22 cellular contexts compared by ENCODE assay signal in genomic region chr1:88698764-88699163, GRCh38.
"Had no signal": no experiment of that assay in that cellular context is flagged by ENCODE, and none has a peak within 500 bp of the region (broad histone marks: within the 10 kb centered on the region; RNA-seq: fewer than 3 reads in every experiment).

No MANE protein-coding gene starts in this region.

- DNase-seq: activated CD4-positive, alpha-beta T cell treated with anti-CD3 and anti-CD28 coated beads for 48 hours; activated CD8-positive, alpha-beta memory T cell treated with anti-CD3 and anti-CD28 coated beads, Interleukin-2, amount 50 U/mL, for 48 hours; activated gamma-delta T cell; activated naive CD8-positive, alpha-beta T cell treated with anti-CD3 and anti-CD28 coated beads, Interleukin-2, amount 10 ng/mL, durations not matched to agents 7 days and 5 days; activated T-cell treated with anti-CD3 and anti-CD28 coated beads, Interleukin-2, amount 50 U/mL, for 72 hours; anterior cingulate cortex; dorsolateral prefrontal cortex; endodermal cell; left colon; lower lobe of right lung; midbrain; right lobe of liver; stimulated activated naive CD8-positive, alpha-beta T cell treated with anti-CD3 and anti-CD28 coated beads, Interleukin-15, amount 100 ng/mL, for 72 hours; testis; upper lobe of right lung had no signal

- H3K36me3 Mint-ChIP-seq: WTC11 had no signal

- H3K36me3 ChIP-seq: brain microvascular endothelial cell, gastroesophageal sphincter, lower lobe of right lung, right lobe of liver, upper lobe of right lung had no signal

- H3K4me3 ChIP-seq: dorsolateral prefrontal cortex, gastroesophageal sphincter, lower lobe of right lung, right lobe of liver, smooth muscle cell, testis, upper lobe of right lung had no signal

- FAIRE-seq: islet of Langerhans, TTC549 had no signal

- H3K9me3 ChIP-seq: gastroesophageal sphincter, lower lobe of right lung, right lobe of liver, testis, upper lobe of right lung had no signal

- H3K27me3 ChIP-seq: brain microvascular endothelial cell, dorsolateral prefrontal cortex, gastroesophageal sphincter, right lobe of liver, testis, upper lobe of right lung had no signal

- H3K9me3 Mint-ChIP-seq: activated naive CD8-positive, alpha-beta T cell treated with anti-CD3 and anti-CD28 coated beads, Interleukin-2, amount 10 ng/mL, durations not matched to agents 7 days and 5 days; activated T-cell treated with anti-CD3 and anti-CD28 coated beads, Interleukin-2, amount 50 U/mL, for 72 hours; endodermal cell; neural crest cell; stimulated activated naive CD8-positive, alpha-beta T cell treated with anti-CD3 and anti-CD28 coated beads, Interleukin-15, amount 100 ng/mL, for 72 hours had no signal

- H3K27me3 Mint-ChIP-seq: activated naive CD8-positive, alpha-beta T cell treated with anti-CD3 and anti-CD28 coated beads, Interleukin-2, amount 10 ng/mL, durations not matched to agents 7 days and 5 days; stimulated activated naive CD8-positive, alpha-beta T cell treated with anti-CD3 and anti-CD28 coated beads, Interleukin-15, amount 100 ng/mL, for 72 hours had no signal

- H3K27ac ChIP-seq: brain microvascular endothelial cell, gastroesophageal sphincter, lower lobe of right lung, right lobe of liver, testis, upper lobe of right lung had no signal

- ATAC-seq: activated T-cell treated with anti-CD3 and anti-CD28 coated beads, Interleukin-2, amount 50 U/mL, for 72 hours; gastroesophageal sphincter; left colon; lower lobe of right lung; stimulated activated naive CD8-positive, alpha-beta T cell treated with anti-CD3 and anti-CD28 coated beads, Interleukin-15, amount 100 ng/mL, for 72 hours; upper lobe of right lung; WTC11 had no signal

- H3K27ac Mint-ChIP-seq: activated naive CD8-positive, alpha-beta T cell treated with anti-CD3 and anti-CD28 coated beads, Interleukin-2, amount 10 ng/mL, durations not matched to agents 7 days and 5 days; stimulated activated naive CD8-positive, alpha-beta T cell treated with anti-CD3 and anti-CD28 coated beads, Interleukin-15, amount 100 ng/mL, for 72 hours had no signal

- H3K4me3 Mint-ChIP-seq: activated naive CD8-positive, alpha-beta T cell treated with anti-CD3 and anti-CD28 coated beads, Interleukin-2, amount 10 ng/mL, durations not matched to agents 7 days and 5 days; activated T-cell treated with anti-CD3 and anti-CD28 coated beads, Interleukin-2, amount 50 U/mL, for 72 hours; endodermal cell; neural crest cell; stimulated activated naive CD8-positive, alpha-beta T cell treated with anti-CD3 and anti-CD28 coated beads, Interleukin-15, amount 100 ng/mL, for 72 hours; WTC11 had no signal
